In the genomic region with DNA sequence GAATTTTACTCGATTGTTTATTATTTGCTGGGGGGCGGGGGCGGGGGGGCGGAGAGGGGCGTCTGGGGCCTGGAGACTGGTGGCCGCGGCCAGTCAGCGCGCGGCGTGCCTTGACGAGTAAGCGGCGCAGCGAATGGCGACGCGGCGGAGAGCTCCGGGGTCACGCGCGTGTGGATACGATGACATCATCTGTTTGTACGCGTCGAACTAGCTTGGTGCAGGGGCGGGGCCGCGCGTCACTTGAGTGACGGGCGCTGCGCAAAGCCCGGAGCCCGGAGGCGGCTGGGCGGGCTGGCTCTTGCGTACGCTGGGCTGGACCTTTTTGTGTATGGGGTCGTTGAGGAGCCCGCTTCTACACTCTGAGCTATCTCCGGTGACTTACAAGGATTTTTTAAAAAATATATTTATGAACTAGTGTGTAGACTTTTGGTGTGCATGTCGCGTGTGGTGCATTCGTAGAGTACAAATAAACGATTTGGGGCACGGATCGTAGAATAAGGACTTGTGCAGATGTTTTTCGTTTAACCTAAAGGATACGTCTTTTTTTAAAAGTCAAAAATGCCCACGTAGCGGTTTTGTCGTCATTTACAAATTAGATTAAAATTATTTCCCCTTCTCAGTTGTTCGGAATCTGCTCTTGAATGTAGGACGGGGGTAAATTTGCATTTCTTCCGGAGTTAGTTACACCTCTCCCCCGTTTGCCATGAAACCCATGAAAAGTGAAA, we compare ENCODE assay signal across 8 cellular contexts. TPM values are rescaled to one million over a fixed set of nuclear protein-coding genes. Genes with fewer than 3 reads are reported as not detected.
DNase-seq lines count a peak whose midpoint lies in the region; ATAC-seq and TF ChIP-seq lines count a peak whose summit lies in the region.

No MANE protein-coding gene starts in this region.

- H3K9me3 Mint-ChIP-seq in nephron progenitor cell = no peaks in the 10 kb centered on the region

- TF ChIP-seq CTCF in MM.1S (IDR thresholded peaks at IDR 0.05; ENCODE audit: low read length) (no peak), nephron progenitor cell (IDR thresholded peaks at IDR 0.05) (no peak)

- H3K4me3 ChIP-seq in HAP-1 = peak overlapping the region; percentile 84
- peak overlapping the region; percentile 90 for H3K4me3 ChIP-seq in MM.1S (ENCODE audit: low read length)

- no peaks in the 10 kb centered on the region for H4K20me1 ChIP-seq in MM.1S (ENCODE audit: insufficient read depth, low read length)

- ATAC-seq in stimulated activated naive CD8-positive, alpha-beta T cell treated with anti-CD3 and anti-CD28 coated beads, Interleukin-15, Interleukin-2, amounts not matched to agents 100 U/mL and 50 U/mL, for 24 hours = peak; percentile 70

- peaks cover 25% of the 10 kb centered on the region for H3K27me3 Mint-ChIP-seq in nephron progenitor cell (ENCODE audit: low read depth, poor library complexity)

- no peaks in the 10 kb centered on the region for H3K9me2 ChIP-seq in MM.1S (replicated peaks; ENCODE audit: insufficient read depth, low read length)

- no peak overlapping the region for H2AFZ ChIP-seq in MM.1S (ENCODE audit: low read length)

- no peaks in the 10 kb centered on the region for H3K36me3 Mint-ChIP-seq in nephron progenitor cell (ENCODE audit: low read depth)

- in situ Hi-C loops in HAP-1 (cut with MboI; ENCODE audit: low sequenced_read_pairs) = no loop called here

- H3K9me3 ChIP-seq in HAP-1 = no peaks in the 10 kb centered on the region
- no peaks in the 10 kb centered on the region for H3K9me3 ChIP-seq in MM.1S (replicated peaks; ENCODE audit: insufficient read depth, low read length)

- peaks cover 46% of the 10 kb centered on the region for H3K79me2 ChIP-seq in MM.1S (ENCODE audit: low read length)

- peak overlapping the region; percentile 98 for H3K9ac ChIP-seq in MM.1S (ENCODE audit: low read length)

- H3K27me3 ChIP-seq in HAP-1 (ENCODE audit: low read depth) (no peaks in the 10 kb centered on the region), MM.1S (replicated peaks; ENCODE audit: insufficient read depth, low read length) (no peaks in the 10 kb centered on the region)

- DNase-seq in Daoy (ENCODE audit: low read depth) (peak; percentile 99), HAP-1 (ENCODE audit: low spot score in 2 of 2) (peak; percentile 95 to 97), MM.1S (peak; percentile 99), SHP77 treated with DMSO at 0.1 percent for 48 hours (lab: John Stamatoyannopoulos, UW) (peak; percentile 82), activated gamma-delta T cell treated with Interleukin-2 at 50 U/mL for 16 hours (peak; percentile 96), fibroblast of the conjunctiva (ENCODE audit: low read depth) (peak; percentile 98), nephron progenitor cell (peak; percentile 97)
- peak; percentile 97 for DNase-seq in stimulated activated naive CD8-positive, alpha-beta T cell treated with anti-CD3 and anti-CD28 coated beads, Interleukin-15, Interleukin-2, amounts not matched to agents 100 U/mL and 50 U/mL, for 24 hours

- peak overlapping the region; percentile 99 for H3K27ac ChIP-seq in MM.1S (ENCODE audit: low read length)

- H3K4me1 ChIP-seq in HAP-1 (peaks cover 11% of the 10 kb centered on the region), MM.1S (ENCODE audit: low read length) (peaks cover 9% of the 10 kb centered on the region)

- peak overlapping the region; percentile 96 for H3K4me3 Mint-ChIP-seq in nephron progenitor cell

- H3K27ac Mint-ChIP-seq in nephron progenitor cell = peak overlapping the region; percentile 99

- H3K4me1 Mint-ChIP-seq in nephron progenitor cell = peaks cover 31% of the 10 kb centered on the region

- peaks cover 41% of the 10 kb centered on the region for H3F3A ChIP-seq in MM.1S (ENCODE audit: insufficient read depth, low read length)

- H3K36me3 ChIP-seq in HAP-1 (replicated peaks) = peaks cover 17% of the 10 kb centered on the region
- H3K36me3 ChIP-seq in MM.1S (replicated peaks; ENCODE audit: insufficient read depth, low read length) = 0 out of 2 replicates have a peak, but pooled peaks cover 13% of the 10 kb centered on the region

- peak overlapping the region; percentile 87 for H3K4me2 ChIP-seq in MM.1S (ENCODE audit: low read depth, low read length)

RNA-seq across cellular contexts. Expression of gene FOXO3, which starts 2.2 kb away (rescaled TPM):
- total RNA-seq in Daoy (2014; rRNA removed; shearing (Covaris generic)) = 14.4 and 14.6 TPM in 2 replicates

Comparison
In these comparisons a context has a peak if more than half of its experiments do, and no peak if none do; other contexts are left out.
1. Peak in every context shown above with its lines: DNase-seq, ATAC-seq, H3K4me3 ChIP-seq and H3K27ac ChIP-seq.